ENCODE assay signal across 8 cellular contexts in genomic region chr16:24036614-24037013, GRCh38.
DNase-seq lines count a peak whose midpoint lies in the region; ATAC-seq, FAIRE-seq and TF ChIP-seq lines count a peak whose summit lies in the region.

No MANE protein-coding gene starts in this region.

- no peak for FAIRE-seq in A549 (lab: Jason Lieb, UNC)

- peak; percentile 78 to 91 for ATAC-seq in A549
- peak in 2 of 3 donors; percentile 57 to 63 for ATAC-seq in natural killer cell
- no peak for ATAC-seq in GM21367 (IDR thresholded peaks at IDR 0.05; ENCODE audit: unreplicated experiment)
- ATAC-seq in GM19455 (IDR thresholded peaks at IDR 0.05; ENCODE audit: unreplicated experiment), result no peak

- no peaks in the 10 kb centered on the region for H3K9me3 ChIP-seq in A549

- H3K27me3 Mint-ChIP-seq in activated CD4-positive, alpha-beta memory T cell treated with anti-CD3 and anti-CD28 coated beads, Interleukin-2, amount 10 ng/mL, durations not matched to agents 7 days and 5 days, result no peaks in the 10 kb centered on the region
- no peaks in the 10 kb centered on the region for H3K27me3 Mint-ChIP-seq in natural killer cell (ENCODE audit: low read depth in 2 of 2)

- POLR2A ChIA-PET in A549 (lab: Yijun Ruan, JAX), result no interaction called here
- POLR2A ChIA-PET in activated CD4-positive, alpha-beta memory T cell treated with anti-CD3 and anti-CD28 coated beads, Interleukin-2, amount 10 ng/mL, durations not matched to agents 7 days and 5 days (lab: Charles Lee), result interaction anchor here (2.3 kb wide), 1 partner anchor 233 kb away, joined by 8 read pairs; no protein-coding TSS in a partner anchor

- no peak overlapping the region for H3K27ac Mint-ChIP-seq in activated CD4-positive, alpha-beta memory T cell treated with anti-CD3 and anti-CD28 coated beads, Interleukin-2, amount 10 ng/mL, durations not matched to agents 7 days and 5 days
- H3K27ac Mint-ChIP-seq in natural killer cell, result peak overlapping the region; percentile 62 to 75

- DNase-seq in A549 (ENCODE audit: low read depth in 1 of 2, low spot score in 1 of 2) (peak; percentile 48 to 84), GM04504 (ENCODE audit: low read depth) (peak; percentile 15), NCI-H2171 (lab: John Stamatoyannopoulos, UW) (peak; percentile 27), epithelial cell of proximal tubule (ENCODE audit: low read depth) (no peak), natural killer cell (no peak)
- DNase-seq in activated CD4-positive, alpha-beta memory T cell treated with anti-CD3 and anti-CD28 coated beads, Interleukin-2, amount 10 ng/mL, durations not matched to agents 7 days and 5 days, result peak; percentile 26

- no peak overlapping the region for H3K4me2 ChIP-seq in A549

- CTCF ChIA-PET in A549 (lab: Yijun Ruan, JAX), result interaction anchor here (0.6 to 8.1 kb wide), 42 partner anchors 9 to 1330 kb away, joined by 3 to 116 read pairs (median 3); partner anchors contain the start of genes ERN2 and PLK1
- CTCF ChIA-PET in activated CD4-positive, alpha-beta memory T cell treated with anti-CD3 and anti-CD28 coated beads, Interleukin-2, amount 10 ng/mL, durations not matched to agents 7 days and 5 days (lab: Charles Lee), result interaction anchor here (0.5 to 4.9 kb wide), 15 partner anchors 9 to 468 kb away, joined by 3 to 90 read pairs (median 6); no protein-coding TSS in a partner anchor

- H3K4me3 ChIP-seq in A549 (no peak overlapping the region), epithelial cell of proximal tubule (ENCODE audit: low read depth, low read length) (no peak overlapping the region)

- TF ChIP-seq EP300 in A549 (IDR thresholded peaks at IDR 0.05), result no peak

- peak; percentile 89 to 93 for TF ChIP-seq RAD21 in A549 (conservative IDR thresholded peaks at IDR 0.05 in 1 of 2, IDR thresholded peaks at IDR 0.05 in 1 of 2)

- peaks cover 50% of the 10 kb centered on the region for H3K4me1 Mint-ChIP-seq in activated CD4-positive, alpha-beta memory T cell treated with anti-CD3 and anti-CD28 coated beads, Interleukin-2, amount 10 ng/mL, durations not matched to agents 7 days and 5 days
- peaks cover 41 to 56% of the 10 kb centered on the region in 2 donors for H3K4me1 Mint-ChIP-seq in natural killer cell

- intact Hi-C loops in natural killer cell (cut with micrococcal nuclease), result loop anchor here (1.0 to 2.0 kb wide), 2 partner anchors 235 to 302 kb away; no protein-coding TSS in a partner anchor

- H3K4me3 Mint-ChIP-seq in activated CD4-positive, alpha-beta memory T cell treated with anti-CD3 and anti-CD28 coated beads, Interleukin-2, amount 10 ng/mL, durations not matched to agents 7 days and 5 days, result no peak overlapping the region
- peak overlapping the region; percentile 83 for H3K4me3 Mint-ChIP-seq in natural killer cell

- peaks cover 32% of the 10 kb centered on the region for H3K36me3 Mint-ChIP-seq in activated CD4-positive, alpha-beta memory T cell treated with anti-CD3 and anti-CD28 coated beads, Interleukin-2, amount 10 ng/mL, durations not matched to agents 7 days and 5 days (ENCODE audit: low read depth)
- no peaks in the 10 kb centered on the region for H3K36me3 Mint-ChIP-seq in natural killer cell

- no peak overlapping the region for H3K27ac ChIP-seq in A549

- H3K4me1 ChIP-seq in A549, result no peaks in the 10 kb centered on the region

- 11% methylated on average over 8 of the region's 8 CpGs for WGBS in A549 (ENCODE audit: missing lambda C conversion rate)

- TF ChIP-seq POLR2A in A549 (IDR thresholded peaks at IDR 0.05; ENCODE audit: low read length), result no peak

- peaks cover 2% of the 10 kb centered on the region for H3K9me3 Mint-ChIP-seq in activated CD4-positive, alpha-beta memory T cell treated with anti-CD3 and anti-CD28 coated beads, Interleukin-2, amount 10 ng/mL, durations not matched to agents 7 days and 5 days
- peaks cover 0 to 3% of the 10 kb centered on the region in 2 donors for H3K9me3 Mint-ChIP-seq in natural killer cell

- TF ChIP-seq CTCF in A549 (IDR thresholded peaks at IDR 0.05) (peak; percentile 80), epithelial cell of proximal tubule (conservative IDR thresholded peaks at IDR 0.05; ENCODE audit: low read depth, low read length) (peak; percentile 72), natural killer cell (IDR thresholded peaks at IDR 0.05) (peak; percentile 70)

TF ChIP-seq in A549, 52 proteins besides CTCF, POLR2A, EP300 and RAD21:
- TF ChIP-seq ZNF302 (CRISPR knock-in tag; IDR thresholded peaks at IDR 0.05) (no peak), SMC3 (IDR thresholded peaks at IDR 0.05) (peak; percentile 78)
TF ChIP-seq in A549: peak in this region for 1.

Comparison
In these comparisons a context has a peak if more than half of its experiments do, and no peak if none do; other contexts are left out.
1. ATAC-seq: peak in A549 (2 of 2) and natural killer cell (2 of 3); none in GM21367 (single experiment) and GM19455 (single experiment).
2. DNase-seq: peak in A549 (2 of 2), GM04504 (single experiment), NCI-H2171 (single experiment) and activated CD4-positive, alpha-beta memory T cell treated with anti-CD3 and anti-CD28 coated beads, Interleukin-2, amount 10 ng/mL, durations not matched to agents 7 days and 5 days (single experiment); none in epithelial cell of proximal tubule (single experiment) and natural killer cell (single experiment).
3. Peak in every context shown above with its lines, with median percentiles within 50 percentile points of each other: CTCF ChIP-seq.